ENCODE assay signal across 8 cellular contexts in the genomic region with DNA sequence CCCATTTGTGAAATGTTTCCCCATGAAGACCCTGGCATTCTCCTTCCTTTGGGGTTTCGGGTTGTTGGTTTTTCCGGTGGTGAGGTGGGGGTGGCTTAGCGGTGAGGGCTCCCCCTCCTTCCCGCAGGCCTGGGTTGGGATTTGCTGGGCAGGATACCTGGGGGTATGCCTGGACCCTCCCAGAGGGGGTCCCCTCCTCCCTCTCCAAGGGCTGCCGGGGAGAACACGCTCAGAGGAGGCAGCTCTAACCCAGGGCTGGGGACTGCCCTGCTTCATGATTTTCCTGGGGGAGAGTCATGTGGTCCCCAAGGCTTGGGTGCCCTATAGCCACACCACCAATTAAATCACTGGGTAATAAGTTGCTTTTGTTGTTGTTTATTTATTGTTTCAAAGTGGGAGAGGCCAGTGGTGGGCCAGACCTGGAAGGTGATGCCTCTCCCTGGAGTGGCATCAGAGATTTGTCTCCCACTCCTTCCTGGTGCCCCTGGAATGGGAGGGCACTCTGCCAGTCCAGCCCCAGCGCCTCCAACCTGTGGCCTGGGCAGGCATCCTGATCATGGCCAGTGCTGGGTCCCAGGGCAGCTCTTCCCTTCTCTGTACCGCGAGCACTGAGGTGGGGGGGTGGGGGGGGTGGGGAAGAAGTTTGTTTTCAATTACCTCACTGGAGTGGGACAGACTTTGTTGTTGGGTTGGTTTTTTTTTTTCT. TPM values are rescaled to one million over a fixed set of nuclear protein-coding genes. Genes with fewer than 3 reads are reported as not detected.
DNase-seq lines count a peak whose midpoint lies in the region; ATAC-seq, FAIRE-seq and TF ChIP-seq lines count a peak whose summit lies in the region.

No MANE protein-coding gene starts in this region.

- ATAC-seq in heart right ventricle (no peak), Right ventricle myocardium inferior (no peak), lung (ENCODE audit: insufficient read depth, low FRiP score) (no peak), HG03460 (IDR thresholded peaks at IDR 0.05; ENCODE audit: unreplicated experiment) (no peak)

- WGBS in heart right ventricle, 2 donors: 42 to 46% methylated on average over 9 of the region's 9 CpGs
- 16 to 24% methylated on average over 9 of the region's 9 CpGs for WGBS in lung, 2 donors

- FAIRE-seq in urothelium cell line (lab: Jason Lieb, UNC): no peak

- H3K9me3 ChIP-seq in heart right ventricle: no peaks in the 10 kb centered on the region
- H3K9me3 ChIP-seq in lung (ENCODE audit: control insufficient read depth in 2 of 2, insufficient read depth in 1 of 2, low read length in 1 of 2): no peaks in the 10 kb centered on the region

- H3K27me3 ChIP-seq in heart right ventricle (peaks cover 0 to 13% (median 3%) of the 10 kb centered on the region in 7 donors), lung (ENCODE audit: control insufficient read depth, insufficient read depth) (no peaks in the 10 kb centered on the region)

- H3K36me3 ChIP-seq in heart right ventricle (no peaks in the 10 kb centered on the region), lung (ENCODE audit: control insufficient read depth in 2 of 2, insufficient read depth in 2 of 2, low read length in 2 of 2) (no peaks in the 10 kb centered on the region)

- TF ChIP-seq CTCF in heart right ventricle (IDR thresholded peaks at IDR 0.05): no peak
- no peak for TF ChIP-seq CTCF in astrocyte of the cerebellum (IDR thresholded peaks at IDR 0.05; ENCODE audit: low read depth, low read length, missing control alignments)
- no peak for TF ChIP-seq CTCF in lung (IDR thresholded peaks at IDR 0.05; ENCODE audit: control extremely low read depth, extremely low read depth)

- intact Hi-C loops in heart right ventricle (cut with DNase I) (loop anchor here in 1 of 10 donors (2.0 kb wide), 1 partner anchor 18 kb away; no protein-coding TSS in a partner anchor), Right ventricle myocardium inferior (cut with DNase I) (no loop called here)

- H3K27ac ChIP-seq in heart right ventricle (peak overlapping the region in 7 of 10 donors; percentile 85 to 97 (median 92)), lung (ENCODE audit: low read depth in 1 of 2, low read length in 1 of 2) (peak overlapping the region; percentile 80 to 98)

- in situ Hi-C loops in astrocyte of the cerebellum (cut with HindIII; ENCODE audit: low sequenced_read_pairs): no loop called here
- in situ Hi-C loops in KBM-7 (cut with MboI; ENCODE audit: low pct_unique_long_range_greater_than_20kb, low sequenced_read_pairs): no loop called here

- peaks cover 10 to 54% (median 26%) of the 10 kb centered on the region in 9 donors for H3K4me1 ChIP-seq in heart right ventricle
- H3K4me1 ChIP-seq in lung (ENCODE audit: control insufficient read depth in 2 of 2, insufficient read depth in 2 of 2, low read length in 2 of 2): peaks cover 5 to 21% of the 10 kb centered on the region in 2 donors

- DNase-seq in heart right ventricle (no peak), Right ventricle myocardium inferior (ENCODE audit: missing footprints) (no peak), astrocyte of the cerebellum (ENCODE audit: low read depth) (no peak), lung (ENCODE audit: low spot score) (no peak), urothelium cell line (ENCODE audit: low spot score) (peak; percentile 38), KBM-7 (no peak)
- no peak for DNase-seq in stimulated activated naive CD4-positive, alpha-beta T cell treated with Interleukin-2 at 50 U/mL for 16 hours (lab: John Stamatoyannopoulos, UW)

- H3K4me3 ChIP-seq in heart right ventricle (peak overlapping the region in 3 of 10 donors; percentile 74 to 82 (median 81)), astrocyte of the cerebellum (ENCODE audit: low read depth, low read length) (peak overlapping the region; percentile 60), lung (no peak overlapping the region)

RNA-seq across cellular contexts. Expression of a gene that starts 1.3 kb away (rescaled TPM):
- total RNA-seq in heart right ventricle: 1 to 10 TPM in 6 of 10 donors, under 1 TPM in 4; 0.31 to 2.2 (median 1.0) TPM
- polyA plus RNA-seq in heart right ventricle: 10 to 100 TPM in 1 of 2 donors, 1 to 10 TPM in 1; 2.6 to 12.3 TPM
- 0.51 TPM for total RNA-seq in Right ventricle myocardium inferior
- 1 to 10 TPM; 3.5 to 9.8 TPM for total RNA-seq in lung
- polyA plus RNA-seq in lung: 1 to 10 TPM; 7.6 to 10.0 TPM

RNA-seq across cellular contexts. Expression of a gene that starts 17.1 kb away (rescaled TPM):
- total RNA-seq in heart right ventricle (10 to 100 TPM in 1 of 10 donors, 1 to 10 TPM in 9; 4.8 to 13.8 (median 6.4) TPM), Right ventricle myocardium inferior (6.9 TPM), lung (10 to 100 TPM; 19.7 to 35.9 TPM)
- polyA plus RNA-seq in heart right ventricle (10 to 100 TPM in 1 of 2 donors, 1 to 10 TPM in 1; 9.9 to 15.0 TPM), lung (10 to 100 TPM; 14.1 to 22.8 TPM)

RNA-seq across cellular contexts. Expression of a gene that starts 21.4 kb away (rescaled TPM):
- total RNA-seq in heart right ventricle (10 to 100 TPM; 30.4 to 80.1 (median 39.6) TPM), Right ventricle myocardium inferior (49.7 TPM), lung (10 to 100 TPM; 27.4 to 99.6 TPM)
- polyA plus RNA-seq in heart right ventricle (100 to 1,000 TPM in 1 of 2 donors, 10 to 100 TPM in 1; 66.6 to 214 TPM), lung (100 to 1,000 TPM; 103 to 183 TPM)

RNA-seq across cellular contexts. Expression of a gene that starts 26.9 kb away (rescaled TPM):
- 100 to 1,000 TPM in 7 of 10 donors, 10 to 100 TPM in 3; 92.0 to 143 (median 103) TPM for total RNA-seq in heart right ventricle
- 100 to 1,000 TPM in 1 of 2 donors, 10 to 100 TPM in 1; 80.2 to 186 TPM for polyA plus RNA-seq in heart right ventricle
- 112 TPM for total RNA-seq in Right ventricle myocardium inferior
- 100 to 1,000 TPM in 1 of 2 donors, 10 to 100 TPM in 1; 87.2 to 175 TPM for total RNA-seq in lung
- polyA plus RNA-seq in lung: 100 to 1,000 TPM; 138 to 178 TPM

RNA-seq across cellular contexts. Expression of a gene that starts 29.2 kb away (rescaled TPM):
- 1 to 10 TPM in 2 of 10 donors, under 1 TPM in 8; 0.26 to 7.1 (median 0.65) TPM for total RNA-seq in heart right ventricle
- 1 to 10 TPM in 1 of 2 donors, under 1 TPM in 1; 0.62 to 1.4 TPM for polyA plus RNA-seq in heart right ventricle
- 1.3 TPM for total RNA-seq in Right ventricle myocardium inferior
- 10 to 100 TPM in 1 of 2 donors, 1 to 10 TPM in 1; 3.2 to 21.3 TPM for total RNA-seq in lung
- polyA plus RNA-seq in lung: 10 to 100 TPM; 15.8 to 19.7 TPM
